ENCODE assay signal across 7 cellular contexts in the genomic region with DNA sequence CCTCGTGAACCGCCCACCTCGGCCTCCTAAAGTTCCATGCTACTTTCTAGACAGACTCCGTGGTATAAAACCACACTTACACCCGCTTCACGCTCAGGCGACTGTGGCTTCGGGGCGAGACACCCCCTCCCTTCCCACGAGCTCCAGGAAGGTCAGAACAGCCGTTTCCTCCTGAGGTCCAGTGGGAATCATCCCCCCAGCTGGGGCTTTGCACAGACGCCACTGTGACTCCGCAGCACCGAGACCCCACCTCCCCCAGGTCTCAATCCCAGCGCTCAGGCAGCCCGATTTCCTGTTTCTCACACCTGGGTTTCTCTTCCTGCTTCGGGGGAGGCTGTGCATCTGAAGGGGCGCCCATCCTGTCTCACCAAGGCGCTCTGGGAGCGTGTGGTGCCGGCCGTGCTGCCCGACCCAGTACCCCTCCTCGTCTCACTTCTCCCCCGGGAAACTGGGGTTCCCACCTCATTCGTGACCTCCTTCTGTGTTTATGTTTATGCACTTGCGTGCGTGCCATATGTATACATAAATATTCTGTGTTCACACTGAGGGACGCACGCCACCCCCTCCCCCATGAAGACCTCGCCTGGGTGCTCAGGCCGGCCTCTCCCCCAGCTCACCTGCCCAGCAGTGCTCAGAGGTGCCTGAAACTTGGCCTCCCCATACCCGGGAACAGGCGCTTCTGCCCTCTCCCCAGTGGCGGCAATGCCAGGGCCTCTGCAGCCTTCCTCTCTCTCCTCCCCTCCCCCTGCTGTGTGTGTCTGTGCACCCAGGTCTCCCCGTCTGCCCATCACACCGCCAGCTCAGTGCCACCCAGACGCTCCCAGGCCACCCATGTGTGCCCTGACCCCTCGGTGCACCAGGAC. TPM values are rescaled to one million over a fixed set of nuclear protein-coding genes. Genes with fewer than 3 reads are reported as not detected.
DNase-seq lines count a peak whose midpoint lies in the region; ATAC-seq and TF ChIP-seq lines count a peak whose summit lies in the region.

No MANE protein-coding gene starts in this region.

- H3K27ac ChIP-seq in upper lobe of right lung (peak overlapping the region; percentile 30), SJCRH30 (no peak overlapping the region)

- H3K36me3 ChIP-seq in upper lobe of right lung, result peaks cover 9% of the 10 kb centered on the region
- H3K36me3 ChIP-seq in SJCRH30, result no peaks in the 10 kb centered on the region

- DNase-seq in activated CD8-positive, alpha-beta memory T cell treated with anti-CD3 and anti-CD28 coated beads, Interleukin-2, amount 50 U/mL, for 48 hours, result peak; percentile 83
- DNase-seq in left kidney (ENCODE audit: low read depth, low spot score) (peak; percentile 38), upper lobe of right lung (peak; percentile 29), SJCRH30 (no peak), SW480 (ENCODE audit: low spot score) (no peak)

- H3K27me3 ChIP-seq in upper lobe of right lung (no peaks in the 10 kb centered on the region), SJCRH30 (no peaks in the 10 kb centered on the region)

- intact Hi-C loops in upper lobe of right lung (cut with DNase I), result no loop called here

- no peak for TF ChIP-seq CTCF in upper lobe of right lung (IDR thresholded peaks at IDR 0.05)

- H3K4me1 ChIP-seq in upper lobe of right lung (no peaks in the 10 kb centered on the region), SJCRH30 (no peaks in the 10 kb centered on the region)

- ATAC-seq in GM19452 (IDR thresholded peaks at IDR 0.05; ENCODE audit: unreplicated experiment) (peak; percentile 51), HG03457 (IDR thresholded peaks at IDR 0.05; ENCODE audit: unreplicated experiment) (peak; percentile 42), upper lobe of right lung (peak; percentile 5)

- H3K4me3 ChIP-seq in upper lobe of right lung (no peak overlapping the region), SJCRH30 (no peak overlapping the region)

- no peaks in the 10 kb centered on the region for H3K9me3 ChIP-seq in upper lobe of right lung
- no peaks in the 10 kb centered on the region for H3K9me3 ChIP-seq in SJCRH30 (replicated peaks)

RNA-seq across cellular contexts. Expression of a gene that starts 14.6 kb away (rescaled TPM):
- total RNA-seq in upper lobe of right lung, result 49.8 TPM
- total RNA-seq in SJCRH30 (2014; rRNA removed; shearing (Covaris generic)), result 31.3 and 36.1 TPM in 2 replicates

RNA-seq across cellular contexts. Expression of a gene that starts 19.1 kb away (rescaled TPM):
- 24.8 TPM for total RNA-seq in upper lobe of right lung
- total RNA-seq in SJCRH30 (2014; rRNA removed; shearing (Covaris generic)), result 28.0 and 32.6 TPM in 2 replicates

RNA-seq across cellular contexts. Expression of a gene that starts 46.0 kb away (rescaled TPM):
- total RNA-seq in upper lobe of right lung, result 40.3 TPM
- 0.81 and 2.7 TPM in 2 replicates for total RNA-seq in SJCRH30 (2014; rRNA removed; shearing (Covaris generic))

RNA-seq across cellular contexts. Expression of a gene that starts 46.2 kb away (rescaled TPM):
- 51.7 TPM for total RNA-seq in upper lobe of right lung
- 20.1 and 29.4 TPM in 2 replicates for total RNA-seq in SJCRH30 (2014; rRNA removed; shearing (Covaris generic))

Comparison
In these comparisons a context has a peak if more than half of its experiments do, and no peak if none do; other contexts are left out.
1. DNase-seq: peak in activated CD8-positive, alpha-beta memory T cell treated with anti-CD3 and anti-CD28 coated beads, Interleukin-2, amount 50 U/mL, for 48 hours (single experiment), left kidney (single experiment) and upper lobe of right lung (single experiment); none in SJCRH30 (0 of 2) and SW480 (single experiment).
2. RNA of a gene that starts 46.0 kb away (total RNA-seq): 40.3 TPM in upper lobe of right lung (single experiment); 0.81 to 2.7 TPM in SJCRH30; every median in the first group is over 10 times any median in the second.
3. Peak in every context shown above with its lines, with median percentiles within 50 percentile points of each other: ATAC-seq.